2 cellular contexts compared by ENCODE assay signal in the genomic region with DNA sequence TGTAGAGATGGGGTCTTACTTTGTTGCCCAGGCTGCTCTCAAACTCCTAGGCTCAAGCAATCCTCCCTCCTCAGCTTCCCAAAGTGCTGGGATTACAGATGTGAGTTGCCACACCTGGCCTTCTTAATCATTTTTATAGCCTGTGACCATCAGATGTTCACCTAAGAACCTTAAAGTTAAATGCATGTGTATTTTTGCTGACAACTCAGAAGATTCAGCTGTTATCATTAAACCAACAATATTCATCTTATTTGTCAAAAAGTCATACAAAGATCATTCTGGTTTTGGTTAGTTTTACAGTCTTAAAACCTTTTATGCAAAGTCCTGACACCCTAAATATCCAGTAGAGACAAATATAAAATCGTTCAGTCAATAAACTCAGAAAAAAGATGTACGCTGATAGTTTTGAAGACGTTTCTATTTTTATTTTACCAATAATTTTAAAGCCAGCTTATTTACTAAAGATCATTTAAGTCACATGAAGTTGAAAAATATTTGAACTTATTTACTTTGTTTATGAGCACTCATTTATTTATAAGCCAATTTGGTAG.
TF ChIP-seq lines count a peak whose summit lies in the region.

No MANE protein-coding gene starts in this region.

TF ChIP-seq in HCT116, 20 proteins besides CTCF, POLR2A, EP300 and RAD21:
- TF ChIP-seq SRF (IDR thresholded peaks at IDR 0.05; ENCODE audit: low read depth) (no peak), EZH2phosphoT487 (IDR thresholded peaks at IDR 0.05; ENCODE audit: borderline replicate concordance) (no peak), TCF7L2 (IDR thresholded peaks at IDR 0.05; ENCODE audit: borderline replicate concordance, extremely low read depth, insufficient read depth, insufficient read length) (no peak), ZFX (IDR thresholded peaks at IDR 0.05) (no peak), POLR2AphosphoS5 (IDR thresholded peaks at IDR 0.05; ENCODE audit: low read depth, low read length) (no peak)
- TF ChIP-seq, protein P1, sequence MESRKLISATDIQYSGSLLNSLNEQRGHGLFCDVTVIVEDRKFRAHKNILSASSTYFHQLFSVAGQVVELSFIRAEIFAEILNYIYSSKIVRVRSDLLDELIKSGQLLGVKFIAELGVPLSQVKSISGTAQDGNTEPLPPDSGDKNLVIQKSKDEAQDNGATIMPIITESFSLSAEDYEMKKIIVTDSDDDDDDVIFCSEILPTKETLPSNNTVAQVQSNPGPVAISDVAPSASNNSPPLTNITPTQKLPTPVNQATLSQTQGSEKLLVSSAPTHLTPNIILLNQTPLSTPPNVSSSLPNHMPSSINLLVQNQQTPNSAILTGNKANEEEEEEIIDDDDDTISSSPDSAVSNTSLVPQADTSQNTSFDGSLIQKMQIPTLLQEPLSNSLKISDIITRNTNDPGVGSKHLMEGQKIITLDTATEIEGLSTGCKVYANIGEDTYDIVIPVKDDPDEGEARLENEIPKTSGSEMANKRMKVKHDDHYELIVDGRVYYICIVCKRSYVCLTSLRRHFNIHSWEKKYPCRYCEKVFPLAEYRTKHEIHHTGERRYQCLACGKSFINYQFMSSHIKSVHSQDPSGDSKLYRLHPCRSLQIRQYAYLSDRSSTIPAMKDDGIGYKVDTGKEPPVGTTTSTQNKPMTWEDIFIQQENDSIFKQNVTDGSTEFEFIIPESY (IDR thresholded peaks at IDR 0.05; ENCODE audit: extremely low read depth, insufficient replicate concordance, low read length), result no peak

TF ChIP-seq in endothelial cell of umbilical vein, 7 proteins besides CTCF, POLR2A, EP300 and RAD21:
- TF ChIP-seq, protein P2, sequence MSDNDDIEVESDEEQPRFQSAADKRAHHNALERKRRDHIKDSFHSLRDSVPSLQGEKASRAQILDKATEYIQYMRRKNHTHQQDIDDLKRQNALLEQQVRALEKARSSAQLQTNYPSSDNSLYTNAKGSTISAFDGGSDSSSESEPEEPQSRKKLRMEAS (IDR thresholded peaks at IDR 0.05; ENCODE audit: insufficient read depth, insufficient read length), result no peak
- no peak for TF ChIP-seq POLR2AphosphoS5 (IDR thresholded peaks at IDR 0.05; ENCODE audit: insufficient read depth, low read depth, low read length)
- no peak for TF ChIP-seq MYC (IDR thresholded peaks at IDR 0.05; ENCODE audit: low read depth, low read length)
- TF ChIP-seq JUN (IDR thresholded peaks at IDR 0.05; ENCODE audit: borderline replicate concordance, insufficient read depth, insufficient read length, low read depth), result no peak
- TF ChIP-seq GATA2 (IDR thresholded peaks at IDR 0.05; ENCODE audit: insufficient read depth, insufficient read length, low read depth, low read length), result no peak
- TF ChIP-seq EZH2 (IDR thresholded peaks at IDR 0.05; ENCODE audit: borderline replicate concordance, low read depth, low read length, severe bottlenecking), result no peak
- TF ChIP-seq FOS (IDR thresholded peaks at IDR 0.05; ENCODE audit: borderline replicate concordance, insufficient read depth, low read length), result no peak
